ENCODE assay signal across 11 cellular contexts in the genomic region with DNA sequence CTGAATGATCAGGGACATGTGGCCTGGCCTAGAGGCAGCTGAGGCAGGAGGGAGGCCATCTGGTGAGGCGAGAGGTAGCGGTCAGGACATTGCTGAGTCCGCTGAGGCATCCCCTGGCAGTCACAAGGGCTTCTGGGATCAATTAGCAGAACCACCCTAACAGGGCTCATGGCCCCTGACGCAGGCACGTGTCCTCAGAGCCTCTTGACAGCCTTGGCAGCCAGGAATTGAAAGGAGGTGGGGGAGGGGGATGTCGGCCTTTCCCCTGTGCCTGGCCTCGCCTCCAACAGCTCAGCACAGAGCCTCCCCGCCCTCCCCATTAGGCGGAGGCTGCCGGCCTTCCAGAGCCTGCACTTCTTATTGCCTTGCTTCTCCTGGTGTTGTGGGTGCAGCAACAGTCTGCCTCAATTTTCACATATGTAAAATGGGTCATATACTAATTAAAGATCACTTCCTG. TPM values are rescaled to one million over a fixed set of nuclear protein-coding genes. Genes with fewer than 3 reads are reported as not detected.
DNase-seq lines count a peak whose midpoint lies in the region; ATAC-seq and TF ChIP-seq lines count a peak whose summit lies in the region.
"Had no signal": no experiment of that assay in that cellular context is flagged by ENCODE, and none has a peak within 500 bp of the region (broad histone marks: within the 10 kb centered on the region; RNA-seq: fewer than 3 reads in every experiment).

No MANE protein-coding gene starts in this region.

- ATAC-seq in Right ventricle myocardium inferior (peak; percentile 93), left lobe of liver (peak; percentile 57), GM21786 (IDR thresholded peaks at IDR 0.05; ENCODE audit: unreplicated experiment) (no peak)
- no peak for ATAC-seq in stimulated activated naive CD8-positive, alpha-beta T cell treated with anti-CD3 and anti-CD28 coated beads, Interleukin-15, Interleukin-2, amounts not matched to agents 100 U/mL and 50 U/mL, for 24 hours
- ATAC-seq: foreskin keratinocyte had no signal

- intact Hi-C loops in Right ventricle myocardium inferior (cut with DNase I) (loop anchor here (10.0 kb wide), 1 partner anchor 102 kb away; a partner anchor contains a TSS), cardiac septum (cut with DNase I) (no loop called here)

- H3K4me1 Mint-ChIP-seq in endothelial cell (ENCODE audit: unreplicated experiment) = peaks cover 3% of the 10 kb centered on the region

- H3K27ac Mint-ChIP-seq in endothelial cell (ENCODE audit: unreplicated experiment) = no peak overlapping the region

- no peaks in the 10 kb centered on the region for H3K9me3 Mint-ChIP-seq in endothelial cell (ENCODE audit: unreplicated experiment)

- no peak for TF ChIP-seq CTCF in endothelial cell (IDR thresholded peaks at IDR 0.05; ENCODE audit: unreplicated experiment)

- peak; percentile 90 for DNase-seq in Right ventricle myocardium inferior (ENCODE audit: missing footprints)
- DNase-seq in cardiac septum (ENCODE audit: low spot score) = no peak
- DNase-seq in astrocyte of the hippocampus (ENCODE audit: low read depth, low spot score) = peak; percentile 21
- DNase-seq in left lobe of liver (ENCODE audit: low spot score) = no peak
- no peak for DNase-seq in stimulated activated naive CD8-positive, alpha-beta T cell treated with anti-CD3 and anti-CD28 coated beads, Interleukin-15, Interleukin-2, amounts not matched to agents 100 U/mL and 50 U/mL, for 24 hours
- DNase-seq in NCI-H2107 (lab: John Stamatoyannopoulos, UW) = no peak
- no peak for DNase-seq in endothelial cell (ENCODE audit: low spot score)
- DNase-seq: activated CD8-positive, alpha-beta memory T cell treated with anti-CD3 and anti-CD28 coated beads for 24 hours; foreskin keratinocyte had no signal

- H3K4me3 Mint-ChIP-seq in endothelial cell (ENCODE audit: unreplicated experiment) = no peak overlapping the region

- H3K36me3 Mint-ChIP-seq in endothelial cell (ENCODE audit: low read depth, unreplicated experiment) = no peaks in the 10 kb centered on the region

- peaks cover 6% of the 10 kb centered on the region for H3K27me3 Mint-ChIP-seq in endothelial cell (ENCODE audit: unreplicated experiment)

RNA-seq across cellular contexts. Expression of a gene that starts 55.5 kb away (rescaled TPM):
- total RNA-seq in Right ventricle myocardium inferior (2.9 TPM), cardiac septum (1.5 TPM), left lobe of liver (2.8 TPM), endothelial cell (ENCODE audit: unreplicated experiment) (1.6 TPM)
- total RNA-seq: foreskin keratinocyte, M059J had no signal

Comparison
In these comparisons a context has a peak if more than half of its experiments do, and no peak if none do; other contexts are left out.
1. DNase-seq: peak in Right ventricle myocardium inferior (single experiment) and astrocyte of the hippocampus (single experiment); none in cardiac septum (single experiment), left lobe of liver (single experiment), stimulated activated naive CD8-positive, alpha-beta T cell treated with anti-CD3 and anti-CD28 coated beads, Interleukin-15, Interleukin-2, amounts not matched to agents 100 U/mL and 50 U/mL, for 24 hours (single experiment), NCI-H2107 (single experiment) and endothelial cell (single experiment).
2. ATAC-seq: peak in Right ventricle myocardium inferior (single experiment) and left lobe of liver (single experiment); none in stimulated activated naive CD8-positive, alpha-beta T cell treated with anti-CD3 and anti-CD28 coated beads, Interleukin-15, Interleukin-2, amounts not matched to agents 100 U/mL and 50 U/mL, for 24 hours (single experiment) and GM21786 (single experiment).